11 cellular contexts compared by ENCODE assay signal in genomic region chr7:137081694-137082093, GRCh38.
A peak's percentile ranks its signal among the peaks of the same experiment; 100 is the strongest.
DNase-seq lines count a peak whose midpoint lies in the region; TF ChIP-seq lines count a peak whose summit lies in the region.
"Had no signal": no experiment of that assay in that cellular context is flagged by ENCODE, and none has a peak within 500 bp of the region (broad histone marks: within the 10 kb centered on the region; RNA-seq: fewer than 3 reads in every experiment).

No MANE protein-coding gene starts in this region.

- no peak overlapping the region for H3K4me2 ChIP-seq in Karpas-422 (ENCODE audit: low read depth, low read length, poor library complexity, severe bottlenecking)

- H3K4me3 Mint-ChIP-seq in activated CD4-positive, alpha-beta memory T cell treated with anti-CD3 and anti-CD28 coated beads, Interleukin-2, amount 10 ng/mL, durations not matched to agents 7 days and 5 days, result no peak overlapping the region

- H3K27me3 ChIP-seq in Karpas-422 (ENCODE audit: low read length), result no peaks in the 10 kb centered on the region
- H3K27me3 ChIP-seq: BLaER1 treated with 17β-estradiol and CSF1 and Interleukin-3, amounts not matched to agents 10 nM and 100 nM had no signal

- peak; percentile 80 for DNase-seq in AG08395 (ENCODE audit: low spot score)
- DNase-seq in NCI-H82 (lab: John Stamatoyannopoulos, UW), result peak; percentile 82
- peak; percentile 95 for DNase-seq in fibroblast of mammary gland (ENCODE audit: low read depth)
- peak; percentile 61 for DNase-seq in non-pigmented ciliary epithelial cell (ENCODE audit: low read depth)
- DNase-seq in activated CD4-positive, alpha-beta memory T cell treated with anti-CD3 and anti-CD28 coated beads, Interleukin-2, amount 10 ng/mL, durations not matched to agents 7 days and 5 days, result no peak
- DNase-seq in Karpas-422, result no peak
- no peak for DNase-seq in NCI-H1436 treated with DMSO at 0.1 percent for 48 hours (lab: John Stamatoyannopoulos, UW)
- DNase-seq in HuH-7 (ENCODE audit: low spot score), result no peak
- DNase-seq: activated CD4-positive, alpha-beta T cell treated with anti-CD3 and anti-CD28 coated beads, Interleukin-2, amount 50 U/mL, for 4 hours; NCI-H1105 had no signal

- TF ChIP-seq CTCF in fibroblast of mammary gland (conservative IDR thresholded peaks at IDR 0.05; ENCODE audit: control insufficient read depth, insufficient read depth, low read depth, low read length), result no peak

- no peaks in the 10 kb centered on the region for H3K36me3 Mint-ChIP-seq in activated CD4-positive, alpha-beta memory T cell treated with anti-CD3 and anti-CD28 coated beads, Interleukin-2, amount 10 ng/mL, durations not matched to agents 7 days and 5 days (ENCODE audit: low read depth)

- no peaks in the 10 kb centered on the region for H4K20me1 ChIP-seq in Karpas-422 (ENCODE audit: insufficient read depth, low read depth, low read length)
- H4K20me1 ChIP-seq: BLaER1 treated with 17β-estradiol and CSF1 and Interleukin-3, amounts not matched to agents 10 nM and 100 nM had no signal

- H3K4me1 ChIP-seq in Karpas-422 (ENCODE audit: low read length), result no peaks in the 10 kb centered on the region

- H3K9me3 Mint-ChIP-seq in activated CD4-positive, alpha-beta memory T cell treated with anti-CD3 and anti-CD28 coated beads, Interleukin-2, amount 10 ng/mL, durations not matched to agents 7 days and 5 days, result peaks cover 10% of the 10 kb centered on the region

- no peaks in the 10 kb centered on the region for H3K79me2 ChIP-seq in Karpas-422 (ENCODE audit: low read length)

- no peaks in the 10 kb centered on the region for H3K9me2 ChIP-seq in Karpas-422 (replicated peaks; ENCODE audit: insufficient read depth, low read length)

- H3K4me1 Mint-ChIP-seq in activated CD4-positive, alpha-beta memory T cell treated with anti-CD3 and anti-CD28 coated beads, Interleukin-2, amount 10 ng/mL, durations not matched to agents 7 days and 5 days, result no peaks in the 10 kb centered on the region

- POLR2A ChIA-PET in activated CD4-positive, alpha-beta memory T cell treated with anti-CD3 and anti-CD28 coated beads, Interleukin-2, amount 10 ng/mL, durations not matched to agents 7 days and 5 days (lab: Charles Lee), result no interaction called here

- no peak overlapping the region for H3K27ac ChIP-seq in Karpas-422 (ENCODE audit: low read length)
- H3K27ac ChIP-seq: BLaER1 treated with 17β-estradiol and CSF1 and Interleukin-3, amounts not matched to agents 10 nM and 100 nM had no signal

- no peaks in the 10 kb centered on the region for H3K9me3 ChIP-seq in Karpas-422 (ENCODE audit: low read length)

- no peak overlapping the region for H3K4me3 ChIP-seq in fibroblast of mammary gland (ENCODE audit: control insufficient read depth, low read depth, low read length)
- H3K4me3 ChIP-seq in Karpas-422 (ENCODE audit: low read length), result no peak overlapping the region
- H3K4me3 ChIP-seq: BLaER1 treated with 17β-estradiol and CSF1 and Interleukin-3, amounts not matched to agents 10 nM and 100 nM had no signal

- no peak overlapping the region for H2AFZ ChIP-seq in Karpas-422 (ENCODE audit: low read length)

- H3K36me3 ChIP-seq in Karpas-422 (ENCODE audit: insufficient read depth, low read length), result no peaks in the 10 kb centered on the region
- H3K36me3 ChIP-seq: BLaER1 treated with 17β-estradiol and CSF1 and Interleukin-3, amounts not matched to agents 10 nM and 100 nM had no signal

- CTCF ChIA-PET in activated CD4-positive, alpha-beta memory T cell treated with anti-CD3 and anti-CD28 coated beads, Interleukin-2, amount 10 ng/mL, durations not matched to agents 7 days and 5 days (lab: Charles Lee), result no interaction called here

- no peak overlapping the region for H3K27ac Mint-ChIP-seq in activated CD4-positive, alpha-beta memory T cell treated with anti-CD3 and anti-CD28 coated beads, Interleukin-2, amount 10 ng/mL, durations not matched to agents 7 days and 5 days

- H3K9ac ChIP-seq in Karpas-422 (ENCODE audit: low read length), result no peak overlapping the region
- H3K9ac ChIP-seq: BLaER1 treated with 17β-estradiol and CSF1 and Interleukin-3, amounts not matched to agents 10 nM and 100 nM had no signal

- H3K27me3 Mint-ChIP-seq in activated CD4-positive, alpha-beta memory T cell treated with anti-CD3 and anti-CD28 coated beads, Interleukin-2, amount 10 ng/mL, durations not matched to agents 7 days and 5 days, result no peaks in the 10 kb centered on the region

Comparison
In these comparisons a context has a peak if more than half of its experiments do, and no peak if none do; other contexts are left out.
1. DNase-seq: peak in AG08395 (single experiment), NCI-H82 (single experiment), fibroblast of mammary gland (single experiment) and non-pigmented ciliary epithelial cell (single experiment); none in activated CD4-positive, alpha-beta memory T cell treated with anti-CD3 and anti-CD28 coated beads, Interleukin-2, amount 10 ng/mL, durations not matched to agents 7 days and 5 days (single experiment), Karpas-422 (single experiment), NCI-H1436 treated with DMSO at 0.1 percent for 48 hours (single experiment) and HuH-7 (single experiment).